ENCODE assay signal across 22 cellular contexts in the genomic region with DNA sequence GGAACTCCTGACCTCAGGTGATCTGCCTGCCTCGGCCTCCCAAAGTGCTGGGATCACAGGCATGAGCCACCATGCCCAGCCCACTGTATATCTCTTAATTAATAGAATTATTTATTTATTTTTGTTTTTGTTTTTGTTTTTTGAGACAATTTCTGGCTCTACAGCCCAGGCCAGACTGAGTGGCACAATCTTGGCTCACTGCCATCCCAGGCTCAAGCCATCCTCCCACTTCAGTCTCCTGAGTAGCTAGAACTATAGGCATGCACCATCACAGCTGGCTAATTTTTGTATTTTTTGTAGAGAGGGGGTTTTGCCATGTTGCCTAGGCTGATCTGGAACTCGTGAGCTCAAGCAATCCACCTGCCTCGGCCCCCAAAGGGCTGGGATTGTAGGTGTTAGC.
"Had no signal": no experiment of that assay in that cellular context is flagged by ENCODE, and none has a peak within 500 bp of the region (broad histone marks: within the 10 kb centered on the region; RNA-seq: fewer than 3 reads in every experiment).

No MANE protein-coding gene starts in this region.

- DNase-seq: activated CD4-positive, alpha-beta T cell treated with anti-CD3 and anti-CD28 coated beads for 36 hours; activated CD4-positive, CD25-positive, alpha-beta regulatory T cell; activated CD8-positive, alpha-beta memory T cell treated with anti-CD3 and anti-CD28 coated beads, Interleukin-2, amount 10 ng/mL, durations not matched to agents 7 days and 5 days; activated CD8-positive, alpha-beta T cell treated with anti-CD3 and anti-CD28 coated beads, Interleukin-2, amount 10 ng/mL, durations not matched to agents 7 days and 5 days; activated naive CD4-positive, alpha-beta T cell; activated T-cell treated with anti-CD3 and anti-CD28 coated beads, Interleukin-2, amount 50 U/mL, for 72 hours; anterior cingulate cortex; body of pancreas; cerebellar nuclear complex; colonic mucosa; dorsolateral prefrontal cortex; effector memory CD4-positive, alpha-beta T cell; gastrocnemius medialis; glutamatergic neuron; left lung; mesendoderm; mucosa of descending colon; right cardiac atrium; spleen; stimulated activated naive CD4-positive, alpha-beta T cell; T-helper 17 cell; T1000 had no signal
